21 cellular contexts compared by ENCODE assay signal in the genomic region with DNA sequence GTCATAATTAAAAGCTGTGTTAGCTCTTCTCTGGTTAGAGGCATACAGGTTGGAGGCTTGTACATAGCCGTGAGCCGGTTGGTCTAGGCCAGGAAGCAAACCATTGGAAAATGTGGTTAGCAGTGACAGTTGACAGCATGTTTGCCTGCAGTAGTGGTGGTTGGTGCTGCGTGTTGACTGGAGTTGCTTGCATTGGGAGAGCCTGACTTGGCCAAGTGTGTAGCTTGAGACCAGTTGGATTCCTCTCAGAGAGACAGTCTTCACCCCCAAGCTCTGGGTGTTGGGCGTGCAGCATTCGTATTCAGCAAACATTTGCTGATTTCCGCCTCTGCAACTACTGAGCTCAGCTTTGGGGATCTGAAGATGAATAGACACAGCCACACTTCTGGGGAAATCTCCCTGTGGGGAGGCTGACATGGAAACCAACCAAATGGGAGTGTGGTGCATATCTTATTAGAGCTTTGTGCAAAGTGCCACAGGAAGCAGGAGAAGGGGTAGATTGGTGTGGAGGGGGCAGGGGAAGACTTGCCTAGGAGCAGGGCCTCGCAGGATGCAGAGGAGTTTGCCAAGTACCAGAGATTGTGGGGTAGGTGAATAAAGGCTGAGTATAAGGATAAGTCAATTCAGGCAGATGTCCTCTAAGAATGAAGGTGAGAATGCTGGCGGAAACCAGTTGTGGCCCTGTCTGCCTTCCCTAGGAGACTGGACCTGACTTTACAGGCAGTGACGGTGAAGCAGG.
DNase-seq lines count a peak whose midpoint lies in the region; FAIRE-seq and TF ChIP-seq lines count a peak whose summit lies in the region.
"Had no signal": no experiment of that assay in that cellular context is flagged by ENCODE, and none has a peak within 500 bp of the region (broad histone marks: within the 10 kb centered on the region; RNA-seq: fewer than 3 reads in every experiment).

No MANE protein-coding gene starts in this region.

- H4K20me1 ChIP-seq in mammary epithelial cell (ENCODE audit: insufficient read depth, low read length) (no peaks in the 10 kb centered on the region), H1 (replicated peaks in 1 of 2; ENCODE audit: control insufficient read depth in 1 of 2, insufficient read depth in 2 of 2, low read length in 2 of 2) (peaks cover 36 to 40% of the 10 kb centered on the region in 2 experiments)

- H3K4me3 ChIP-seq in breast epithelium (no peak overlapping the region), mammary epithelial cell (replicated peaks in 1 of 3; ENCODE audit: insufficient read depth in 1 of 3, low read depth in 2 of 3, low read length in 3 of 3) (no peak overlapping the region), HEK293 (ENCODE audit: low read depth, low read length) (no peak overlapping the region), H1 (ENCODE audit: extremely low read depth in 1 of 4, insufficient read depth in 2 of 4, low read depth in 3 of 4, low read length in 4 of 4) (no peak overlapping the region), suprapubic skin (no peak overlapping the region)
- H3K4me3 ChIP-seq: left lung had no signal

- H3K18ac ChIP-seq in H1 (ENCODE audit: extremely low read depth, low read length) = no peak overlapping the region

- WGBS in mammary epithelial cell (ENCODE audit: low coverage, missing lambda C conversion rate) = 95% methylated on average over 7 of the region's 9 CpGs
- 86% methylated on average over 9 of the region's 9 CpGs; no CpG with 5 or more reads in 1 of the 2 experiments for WGBS in H1 (ENCODE audit: extremely low coverage in 1 of 2, insufficient coverage in 1 of 2, insufficient read length in 1 of 2, insufficient replicate concordance in 2 of 2, low coverage in 1 of 2, low lambda C conversion rate in 2 of 2, missing lambda C conversion rate in 1 of 2), 2 experiments
- 95% methylated on average over 9 of the region's 9 CpGs for WGBS in suprapubic skin

- peaks cover 88% of the 10 kb centered on the region for H3K79me2 ChIP-seq in mammary epithelial cell (ENCODE audit: insufficient read depth, low read length)
- H3K79me2 ChIP-seq in H1 (ENCODE audit: control insufficient read depth in 1 of 2, insufficient read depth in 2 of 2, low read length in 2 of 2) = peaks cover 13 to 100% of the 10 kb centered on the region in 2 experiments

- H3K4me2 ChIP-seq in mammary epithelial cell (ENCODE audit: insufficient read depth, low read depth, low read length) = no peak overlapping the region
- H3K4me2 ChIP-seq in H1 (ENCODE audit: insufficient read depth in 1 of 2, low read depth in 2 of 2, low read length in 2 of 2) = no peak overlapping the region

- H3K36me3 ChIP-seq in breast epithelium = no peaks in the 10 kb centered on the region
- no peaks in the 10 kb centered on the region for H3K36me3 ChIP-seq in mammary epithelial cell (ENCODE audit: insufficient read depth, low read length)
- H3K36me3 ChIP-seq in HEK293 (ENCODE audit: control insufficient read depth in 2 of 2, insufficient read depth in 1 of 2, low read length in 2 of 2) = no peaks in the 10 kb centered on the region
- no peaks in the 10 kb centered on the region for H3K36me3 ChIP-seq in H1 (ENCODE audit: control insufficient read depth in 2 of 4, insufficient read depth in 4 of 4, low read length in 3 of 4)
- H3K36me3 ChIP-seq in suprapubic skin = no peaks in the 10 kb centered on the region
- H3K36me3 ChIP-seq: left lung, neutrophil had no signal

- H3K23me2 ChIP-seq in H1 (ENCODE audit: low read depth, low read length) = no peaks in the 10 kb centered on the region

- intact Hi-C loops in breast epithelium (cut with DNase I; ENCODE audit: low total_unique reads) = no loop called here
- intact Hi-C loops in mammary epithelial cell (cut with micrococcal nuclease) = no loop called here

- H3K27ac ChIP-seq in breast epithelium = peak overlapping the region; percentile 53 to 65
- no peak overlapping the region for H3K27ac ChIP-seq in mammary epithelial cell (ENCODE audit: insufficient read depth, low read depth, low read length)
- no peak overlapping the region for H3K27ac ChIP-seq in HEK293 (ENCODE audit: extremely low read depth, low read depth, low read length)
- H3K27ac ChIP-seq in H1 (ENCODE audit: low read depth, low read length) = no peak overlapping the region
- H3K27ac ChIP-seq in suprapubic skin = peak overlapping the region; percentile 1
- H3K27ac ChIP-seq: left lung, neutrophil, VCaP had no signal

- H3K4ac ChIP-seq in H1 (replicated peaks; ENCODE audit: insufficient read length, low read depth, low read length) = no peak overlapping the region

- dilution Hi-C loops in mammary epithelial cell (cut with HindIII; ENCODE audit: low sequenced_read_pairs) = no loop called here

- TF ChIP-seq CTCF in breast epithelium (IDR thresholded peaks at IDR 0.05) (no peak), mammary epithelial cell (conservative IDR thresholded peaks at IDR 0.05 in 1 of 2, IDR thresholded peaks at IDR 0.05 in 1 of 2; ENCODE audit: extremely low read depth in 1 of 2, insufficient read depth in 1 of 2, low read depth in 1 of 2, low read length in 2 of 2) (no peak), HEK293 (tag by site-specific recombination; IDR thresholded peaks at IDR 0.05) (no peak), H1 (IDR thresholded peaks at IDR 0.05; ENCODE audit: control extremely low read depth in 1 of 3, insufficient read depth in 1 of 3, low read depth in 1 of 3, low read length in 3 of 3) (no peak), suprapubic skin (IDR thresholded peaks at IDR 0.05) (no peak)

- H3K4me1 ChIP-seq in breast epithelium (peaks cover 8 to 31% of the 10 kb centered on the region in 2 donors), mammary epithelial cell (ENCODE audit: insufficient read depth, low read length) (peaks cover 48% of the 10 kb centered on the region), HEK293 (ENCODE audit: control insufficient read depth, insufficient read depth, low read length) (peaks cover 34% of the 10 kb centered on the region), H1 (replicated peaks in 1 of 4; ENCODE audit: control insufficient read depth in 3 of 4, insufficient read depth in 4 of 4, low read length in 3 of 4) (peaks cover 3 to 31% (median 27%) of the 10 kb centered on the region in 4 experiments), suprapubic skin (peaks cover 59% of the 10 kb centered on the region)

- TF ChIP-seq POLR2A in breast epithelium (IDR thresholded peaks at IDR 0.05) (no peak), H1 (IDR thresholded peaks at IDR 0.05; ENCODE audit: control extremely low read depth in 1 of 2, low read depth in 2 of 2, low read length in 2 of 2) (no peak), suprapubic skin (IDR thresholded peaks at IDR 0.05) (no peak), erythroblast (IDR thresholded peaks at IDR 0.05; ENCODE audit: low read length) (no peak)

- peaks cover 24% of the 10 kb centered on the region for H3K79me1 ChIP-seq in H1 (ENCODE audit: low read depth, low read length)

- POLR2A ChIA-PET in HEK293 (lab: Yijun Ruan, JAX) = no interaction called here
- POLR2A ChIA-PET in H1 (lab: Charles Lee; ENCODE audit: partially characterized antibody) = interaction anchor here (0.6 to 1.3 kb wide), 3 partner anchors 9 to 29 kb away, joined by 3 read pairs; no protein-coding TSS in a partner anchor

- H2BK12ac ChIP-seq in H1 (ENCODE audit: low read depth, low read length) = no peak overlapping the region

- BruUV-seq in mammary epithelial cell (replicated peaks; lab: Mats Ljungman, UMichigan) = no TSS peak

- DNase-seq in breast epithelium (ENCODE audit: low spot score in 2 of 2) (no peak), mammary epithelial cell (no peak), H1 (ENCODE audit: low read depth in 1 of 2, low spot score in 2 of 2) (no peak), suprapubic skin (ENCODE audit: low spot score in 2 of 2) (no peak), erythroblast (lab: John Stamatoyannopoulos, UW) (no peak), NCI-H2081 (lab: John Stamatoyannopoulos, UW) (no peak), NOMO-1 treated with DMSO at 0.1 percent for 48 hours (lab: John Stamatoyannopoulos, UW; ENCODE audit: unreplicated experiment) (no peak)
- DNase-seq: activated CD4-positive, alpha-beta memory T cell treated with anti-CD3 and anti-CD28 coated beads for 36 hours; activated naive CD4-positive, alpha-beta T cell treated with anti-CD3 and anti-CD28 coated beads, Interleukin-2, amount 10 ng/mL, durations not matched to agents 7 days and 5 days; activated T-cell treated with anti-CD3 and anti-CD28 coated beads, Interleukin-2, amount 50 U/mL, for 1 hour; GDM1; left lung; MM.1S; NCI-H187; NCI-H774; OCI-M1; SIG-M5 had no signal

- H3K23ac ChIP-seq in H1 (ENCODE audit: insufficient read length) = no peak overlapping the region

- no peak overlapping the region for H2BK20ac ChIP-seq in H1 (ENCODE audit: low read length)

- TF ChIP-seq EP300 in H1 (IDR thresholded peaks at IDR 0.05; ENCODE audit: borderline replicate concordance in 1 of 2, low read depth in 2 of 2, low read length in 2 of 2) (no peak), suprapubic skin (IDR thresholded peaks at IDR 0.05) (no peak)

- H2AFZ ChIP-seq in mammary epithelial cell (ENCODE audit: low read depth, low read length) = no peak overlapping the region
- no peak overlapping the region for H2AFZ ChIP-seq in H1 (ENCODE audit: low read length)

- CTCF ChIA-PET in mammary epithelial cell (lab: Charles Lee; ENCODE audit: low non-redundant PET) = no interaction called here
- CTCF ChIA-PET in HEK293 (lab: Yijun Ruan, JAX) = interaction anchor here (0.6 to 1.5 kb wide), 3 partner anchors 9 to 143 kb away, joined by 3 to 7 read pairs (median 6); no protein-coding TSS in a partner anchor
- CTCF ChIA-PET in H1 (lab: Charles Lee; ENCODE audit: partially characterized antibody) = interaction anchor here (1.1 to 2.6 kb wide), 5 partner anchors 12 to 48 kb away, joined by 3 to 7 read pairs (median 4); no protein-coding TSS in a partner anchor

- no peak for FAIRE-seq in H1 (lab: Jason Lieb, UNC)
- FAIRE-seq: colon had no signal

- H2BK5ac ChIP-seq in H1 (ENCODE audit: low read depth, low read length) = peak overlapping the region; percentile 53

- no peak overlapping the region for H4K5ac ChIP-seq in H1 (ENCODE audit: insufficient read length, low read depth, low read length)

- H3K14ac ChIP-seq in H1 (ENCODE audit: insufficient read length) = no peak overlapping the region

- no peak for TF ChIP-seq RAD21 in H1 (IDR thresholded peaks at IDR 0.05 in 1 of 2, conservative IDR thresholded peaks at IDR 0.05 in 1 of 2; ENCODE audit: low read depth in 2 of 2, low read length in 2 of 2)

- H2BK15ac ChIP-seq in H1 (ENCODE audit: low read length) = no peak overlapping the region

- in situ Hi-C loops in mammary epithelial cell (cut with MboI; ENCODE audit: low sequenced_read_pairs in 2 of 2) = no loop called here

- no peaks in the 10 kb centered on the region for H3K27me3 ChIP-seq in breast epithelium
- no peaks in the 10 kb centered on the region for H3K27me3 ChIP-seq in mammary epithelial cell (ENCODE audit: insufficient read depth, low read length)
- H3K27me3 ChIP-seq in H1 (replicated peaks in 1 of 4; ENCODE audit: control insufficient read depth in 3 of 4, extremely low read depth in 1 of 4, insufficient read depth in 3 of 4, low read length in 3 of 4) = no peaks in the 10 kb centered on the region
- H3K27me3 ChIP-seq in suprapubic skin = no peaks in the 10 kb centered on the region
- H3K27me3 ChIP-seq: left lung, neutrophil had no signal

- no peak overlapping the region for H4K91ac ChIP-seq in H1 (replicated peaks; ENCODE audit: insufficient read length, low read length)

- no peak overlapping the region for H3K56ac ChIP-seq in H1 (replicated peaks; ENCODE audit: insufficient read length, low read depth, low read length)

- H4K8ac ChIP-seq in H1 (ENCODE audit: extremely low read depth, insufficient read depth, low read length) = peak overlapping the region; percentile 35; the same call in 1 of the 2 replicates

- no peaks in the 10 kb centered on the region for H3K9me3 ChIP-seq in breast epithelium
- H3K9me3 ChIP-seq in mammary epithelial cell (replicated peaks; ENCODE audit: insufficient read depth, low read length) = no peaks in the 10 kb centered on the region
- H3K9me3 ChIP-seq in HEK293 (ENCODE audit: control insufficient read depth, insufficient read depth, low read depth, low read length) = no peaks in the 10 kb centered on the region
- H3K9me3 ChIP-seq in H1 (ENCODE audit: insufficient read depth in 2 of 2, low read depth in 1 of 2, low read length in 1 of 2) = no peaks in the 10 kb centered on the region
- no peaks in the 10 kb centered on the region for H3K9me3 ChIP-seq in suprapubic skin
- H3K9me3 ChIP-seq: left lung, neutrophil had no signal

- no peak overlapping the region for H3K9ac ChIP-seq in mammary epithelial cell (ENCODE audit: insufficient read depth, low read length)
- no peak overlapping the region for H3K9ac ChIP-seq in H1 (replicated peaks in 1 of 4; ENCODE audit: extremely low read depth in 1 of 4, low read depth in 3 of 4, low read length in 3 of 4)

- no peak overlapping the region for H2BK120ac ChIP-seq in H1 (replicated peaks; ENCODE audit: low read depth, low read length)

- H2AK5ac ChIP-seq in H1 (ENCODE audit: low read depth, low read length) = no peak overlapping the region; the same call in 1 of the 2 replicates

Comparison
In these comparisons a context has a peak if more than half of its experiments do, and no peak if none do; other contexts are left out.
1. H3K27ac ChIP-seq: peak in breast epithelium (2 of 2) and suprapubic skin (single experiment); none in mammary epithelial cell (single experiment), HEK293 (single experiment) and H1 (single experiment).